ENCODE assay signal across 1 cellular context in the genomic region with DNA sequence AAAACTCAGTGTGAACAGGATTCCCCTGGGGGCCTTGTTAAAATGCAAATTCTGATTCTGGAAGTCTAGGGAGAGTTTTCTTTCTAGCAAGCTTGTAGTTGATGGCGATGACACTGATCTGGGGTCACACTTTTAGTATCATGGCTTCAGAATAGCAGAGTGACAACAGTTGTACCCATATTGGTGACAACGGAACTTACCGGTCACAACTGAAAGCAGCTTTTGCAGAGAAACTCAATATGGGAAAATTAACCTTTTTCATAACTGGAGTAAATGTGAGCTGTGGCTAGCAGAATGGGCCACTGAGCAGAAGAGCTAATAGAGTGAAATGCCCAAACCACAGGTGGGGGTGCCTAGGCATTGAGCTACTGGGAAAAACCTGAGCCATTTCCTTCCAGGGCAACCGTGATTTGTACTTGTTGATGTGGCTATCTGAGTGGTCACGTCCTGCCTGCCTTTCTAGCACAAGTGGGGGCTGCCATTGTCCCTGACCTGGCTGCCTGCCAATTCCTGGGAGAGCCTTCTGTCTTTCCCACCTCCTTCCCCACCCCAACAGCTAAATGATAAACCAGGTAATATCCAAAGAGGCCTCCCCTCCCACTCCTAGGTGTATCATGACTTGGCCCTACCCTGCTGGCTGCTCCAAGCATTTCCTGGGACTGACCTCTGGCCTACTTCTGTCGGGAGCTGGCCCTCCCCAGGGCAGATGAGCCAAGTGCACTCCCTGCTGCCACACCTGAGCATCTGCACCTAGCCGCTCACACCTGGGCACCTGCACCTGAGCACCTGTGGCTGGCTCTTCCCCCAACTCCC.
TF ChIP-seq lines count a peak whose summit lies in the region.

No MANE protein-coding gene starts in this region.

TF ChIP-seq in SK-N-SH, 30 proteins besides CTCF, POLR2A, EP300 and RAD21 (continued from another document):
- TF ChIP-seq, protein P1, sequence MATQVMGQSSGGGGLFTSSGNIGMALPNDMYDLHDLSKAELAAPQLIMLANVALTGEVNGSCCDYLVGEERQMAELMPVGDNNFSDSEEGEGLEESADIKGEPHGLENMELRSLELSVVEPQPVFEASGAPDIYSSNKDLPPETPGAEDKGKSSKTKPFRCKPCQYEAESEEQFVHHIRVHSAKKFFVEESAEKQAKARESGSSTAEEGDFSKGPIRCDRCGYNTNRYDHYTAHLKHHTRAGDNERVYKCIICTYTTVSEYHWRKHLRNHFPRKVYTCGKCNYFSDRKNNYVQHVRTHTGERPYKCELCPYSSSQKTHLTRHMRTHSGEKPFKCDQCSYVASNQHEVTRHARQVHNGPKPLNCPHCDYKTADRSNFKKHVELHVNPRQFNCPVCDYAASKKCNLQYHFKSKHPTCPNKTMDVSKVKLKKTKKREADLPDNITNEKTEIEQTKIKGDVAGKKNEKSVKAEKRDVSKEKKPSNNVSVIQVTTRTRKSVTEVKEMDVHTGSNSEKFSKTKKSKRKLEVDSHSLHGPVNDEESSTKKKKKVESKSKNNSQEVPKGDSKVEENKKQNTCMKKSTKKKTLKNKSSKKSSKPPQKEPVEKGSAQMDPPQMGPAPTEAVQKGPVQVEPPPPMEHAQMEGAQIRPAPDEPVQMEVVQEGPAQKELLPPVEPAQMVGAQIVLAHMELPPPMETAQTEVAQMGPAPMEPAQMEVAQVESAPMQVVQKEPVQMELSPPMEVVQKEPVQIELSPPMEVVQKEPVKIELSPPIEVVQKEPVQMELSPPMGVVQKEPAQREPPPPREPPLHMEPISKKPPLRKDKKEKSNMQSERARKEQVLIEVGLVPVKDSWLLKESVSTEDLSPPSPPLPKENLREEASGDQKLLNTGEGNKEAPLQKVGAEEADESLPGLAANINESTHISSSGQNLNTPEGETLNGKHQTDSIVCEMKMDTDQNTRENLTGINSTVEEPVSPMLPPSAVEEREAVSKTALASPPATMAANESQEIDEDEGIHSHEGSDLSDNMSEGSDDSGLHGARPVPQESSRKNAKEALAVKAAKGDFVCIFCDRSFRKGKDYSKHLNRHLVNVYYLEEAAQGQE (IDR thresholded peaks at IDR 0.05; ENCODE audit: low read depth, low read length): no peak
- TF ChIP-seq, protein P2, sequence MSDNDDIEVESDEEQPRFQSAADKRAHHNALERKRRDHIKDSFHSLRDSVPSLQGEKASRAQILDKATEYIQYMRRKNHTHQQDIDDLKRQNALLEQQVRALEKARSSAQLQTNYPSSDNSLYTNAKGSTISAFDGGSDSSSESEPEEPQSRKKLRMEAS (IDR thresholded peaks at IDR 0.05; ENCODE audit: low read depth): no peak
- TF ChIP-seq, protein P3, sequence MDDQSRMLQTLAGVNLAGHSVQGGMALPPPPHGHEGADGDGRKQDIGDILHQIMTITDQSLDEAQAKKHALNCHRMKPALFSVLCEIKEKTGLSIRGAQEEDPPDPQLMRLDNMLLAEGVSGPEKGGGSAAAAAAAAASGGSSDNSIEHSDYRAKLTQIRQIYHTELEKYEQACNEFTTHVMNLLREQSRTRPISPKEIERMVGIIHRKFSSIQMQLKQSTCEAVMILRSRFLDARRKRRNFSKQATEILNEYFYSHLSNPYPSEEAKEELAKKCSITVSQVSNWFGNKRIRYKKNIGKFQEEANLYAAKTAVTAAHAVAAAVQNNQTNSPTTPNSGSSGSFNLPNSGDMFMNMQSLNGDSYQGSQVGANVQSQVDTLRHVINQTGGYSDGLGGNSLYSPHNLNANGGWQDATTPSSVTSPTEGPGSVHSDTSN (IDR thresholded peaks at IDR 0.05): no peak
- no peak for TF ChIP-seq FOXM1 (IDR thresholded peaks at IDR 0.05; ENCODE audit: low read depth)
- no peak for TF ChIP-seq SMC3 (IDR thresholded peaks at IDR 0.05; ENCODE audit: low read depth, low read length)
- TF ChIP-seq TCF12 (IDR thresholded peaks at IDR 0.05): no peak
- TF ChIP-seq CHD2 (IDR thresholded peaks at IDR 0.05; ENCODE audit: low read length, partially characterized antibody): no peak
- no peak for TF ChIP-seq POLR2AphosphoS5 (IDR thresholded peaks at IDR 0.05; ENCODE audit: low read depth, low read length)
- no peak for TF ChIP-seq JUND (IDR thresholded peaks at IDR 0.05)
- no peak for TF ChIP-seq RXRA (IDR thresholded peaks at IDR 0.05; ENCODE audit: borderline replicate concordance, low read depth)
- no peak for TF ChIP-seq RFX5 (IDR thresholded peaks at IDR 0.05; ENCODE audit: low read length)
- TF ChIP-seq MXI1 (IDR thresholded peaks at IDR 0.05; ENCODE audit: low read depth, low read length): no peak
TF ChIP-seq in SK-N-SH: peak in this region for 0.
